ENCODE assay signal across 24 cellular contexts in the genomic region with DNA sequence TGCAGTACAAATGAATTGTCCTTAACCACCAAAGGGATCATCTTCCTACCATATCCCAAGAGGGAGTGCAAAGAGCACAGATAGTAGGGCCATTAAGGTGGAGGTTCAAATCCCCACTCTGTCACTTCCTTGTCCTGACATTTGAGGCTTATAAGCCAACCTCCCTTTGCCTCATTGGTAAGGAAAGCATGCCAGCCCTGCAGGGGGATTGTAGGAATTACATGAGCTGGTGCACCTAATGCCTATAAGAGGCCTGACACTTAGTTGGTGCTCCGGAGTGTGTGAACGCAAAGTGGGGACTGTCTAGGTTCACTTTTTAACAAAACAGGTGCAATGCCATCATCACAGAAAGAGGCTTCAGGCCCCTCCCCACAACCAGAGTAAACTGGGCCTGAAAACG.
A peak's percentile ranks its signal among the peaks of the same experiment; 100 is the strongest.
DNase-seq lines count a peak whose midpoint lies in the region; TF ChIP-seq lines count a peak whose summit lies in the region.
"Had no signal": no experiment of that assay in that cellular context is flagged by ENCODE, and none has a peak within 500 bp of the region (broad histone marks: within the 10 kb centered on the region; RNA-seq: fewer than 3 reads in every experiment).

No MANE protein-coding gene starts in this region.

- no peak overlapping the region for H4K5ac ChIP-seq in mesendoderm (ENCODE audit: low read length)

- H3K9ac ChIP-seq in mesendoderm (ENCODE audit: low read length), result no peak overlapping the region
- H3K9ac ChIP-seq: parathyroid adenoma had no signal

- no peaks in the 10 kb centered on the region for H3K4me1 ChIP-seq in mesendoderm (ENCODE audit: control insufficient read depth, low read depth, low read length)
- H3K4me1 ChIP-seq: Caco-2, parathyroid adenoma, right atrium auricular region had no signal

- no peak overlapping the region for H4K8ac ChIP-seq in mesendoderm (ENCODE audit: low read depth, low read length)

- no peak overlapping the region for H3K4me3 ChIP-seq in H7 (ENCODE audit: insufficient read depth, low read depth, low read length)
- no peak overlapping the region for H3K4me3 ChIP-seq in astrocyte of the cerebellum (ENCODE audit: low read depth, low read length)
- H3K4me3 ChIP-seq in mesendoderm (ENCODE audit: low read length), result no peak overlapping the region
- H3K4me3 ChIP-seq: right atrium auricular region, smooth muscle cell, upper lobe of right lung had no signal

- in situ Hi-C loops in astrocyte of the cerebellum (cut with HindIII; ENCODE audit: low sequenced_read_pairs), result no loop called here

- no peak overlapping the region for H3K23ac ChIP-seq in mesendoderm (ENCODE audit: low read length)

- DNase-seq in H7, result peak; percentile 45
- DNase-seq in HT-29 (ENCODE audit: low spot score), result peak; percentile 4
- DNase-seq in astrocyte of the cerebellum (ENCODE audit: low read depth), result no peak
- peak; percentile 40 for DNase-seq in mesendoderm
- no peak for DNase-seq in T-helper 9 cell
- DNase-seq in middle frontal gyrus (ENCODE audit: extremely low spot score, low spot score), result no peak
- no peak for DNase-seq in activated CD4-positive, alpha-beta T cell treated with anti-CD3 and anti-CD28 coated beads, Interleukin-2, amount 50 U/mL, for 4 hours
- DNase-seq: activated CD4-positive, alpha-beta T cell treated with anti-CD3 and anti-CD28 coated beads for 4 hours; activated CD8-positive, alpha-beta memory T cell treated with anti-CD3 and anti-CD28 coated beads for 24 hours; activated effector memory CD4-positive, alpha-beta T cell treated with Interleukin-2 at 50 U/mL for 16 hours; activated T-cell treated with anti-CD3 and anti-CD28 coated beads for 4 hours; Caco-2; DND-41; hypothalamus; immature natural killer cell; IMR-90; left colon; mammary epithelial cell; NCI-H1048; stimulated activated naive CD4-positive, alpha-beta T cell; upper lobe of right lung had no signal

- no CpG with 5 or more reads among the region's 3 CpGs for WGBS in mesendoderm (ENCODE audit: extremely low coverage, insufficient coverage, low lambda C conversion rate)

- H3K79me1 ChIP-seq in mesendoderm (ENCODE audit: low read length), result no peaks in the 10 kb centered on the region

- H3K4ac ChIP-seq in mesendoderm (ENCODE audit: low read depth, low read length), result no peak overlapping the region

- H3K56ac ChIP-seq in mesendoderm (ENCODE audit: low read length), result no peak overlapping the region

- no peak overlapping the region for H2BK5ac ChIP-seq in mesendoderm (ENCODE audit: low read length)

- H3K27me3 ChIP-seq in H7 (ENCODE audit: control insufficient read depth, insufficient read depth, low read length) (no peaks in the 10 kb centered on the region), mesendoderm (ENCODE audit: insufficient read depth, low read length, poor library complexity) (no peaks in the 10 kb centered on the region)
- H3K27me3 ChIP-seq: right atrium auricular region, upper lobe of right lung had no signal

- no peak overlapping the region for H2BK120ac ChIP-seq in mesendoderm (ENCODE audit: low read depth, low read length)

- peak; percentile 14 for TF ChIP-seq CTCF in astrocyte of the cerebellum (IDR thresholded peaks at IDR 0.05; ENCODE audit: low read depth, low read length, missing control alignments)

- no peak overlapping the region for H3K4me2 ChIP-seq in mesendoderm (ENCODE audit: low read length)
- H3K4me2 ChIP-seq: smooth muscle cell had no signal

- no peaks in the 10 kb centered on the region for H3K36me3 ChIP-seq in H7 (replicated peaks; ENCODE audit: control insufficient read depth, insufficient read depth, low read length)
- no peaks in the 10 kb centered on the region for H3K36me3 ChIP-seq in mesendoderm (ENCODE audit: control insufficient read depth, insufficient read depth, low read length)
- H3K36me3 ChIP-seq: right atrium auricular region, upper lobe of right lung had no signal

- H3K27ac ChIP-seq in mesendoderm (ENCODE audit: low read depth, low read length), result no peak overlapping the region
- H3K27ac ChIP-seq: parathyroid adenoma, right atrium auricular region, upper lobe of right lung had no signal

- no peak overlapping the region for H2BK15ac ChIP-seq in mesendoderm (replicated peaks; ENCODE audit: low read depth)

- H3K79me2 ChIP-seq in mesendoderm (ENCODE audit: control insufficient read depth, insufficient read depth, low read length), result no peaks in the 10 kb centered on the region

- no peak overlapping the region for H2AK5ac ChIP-seq in mesendoderm (ENCODE audit: low read length)

- no peak overlapping the region for H3K18ac ChIP-seq in mesendoderm (ENCODE audit: low read length)

Comparison
In these comparisons a context has a peak if more than half of its experiments do, and no peak if none do; other contexts are left out.
1. DNase-seq: peak in H7 (single experiment), HT-29 (single experiment) and mesendoderm (single experiment); none in astrocyte of the cerebellum (single experiment), T-helper 9 cell (single experiment), middle frontal gyrus (single experiment) and activated CD4-positive, alpha-beta T cell treated with anti-CD3 and anti-CD28 coated beads, Interleukin-2, amount 50 U/mL, for 4 hours (0 of 2).